In genomic region chr9:119556129-119556875, GRCh38 we compare ENCODE assay signal across 8 cellular contexts.
DNase-seq lines count a peak whose midpoint lies in the region; ATAC-seq, FAIRE-seq and TF ChIP-seq lines count a peak whose summit lies in the region.

No MANE protein-coding gene starts in this region.

- no peak for TF ChIP-seq POLR2A in breast epithelium (IDR thresholded peaks at IDR 0.05)

- H3K4me1 ChIP-seq in breast epithelium (no peaks in the 10 kb centered on the region), small intestine (ENCODE audit: control insufficient read depth in 2 of 2, insufficient read depth in 1 of 2, low read depth in 1 of 2, low read length in 1 of 2) (no peaks in the 10 kb centered on the region)

- intact Hi-C loops in breast epithelium (cut with DNase I; ENCODE audit: low total_unique reads) = no loop called here

- no peak for FAIRE-seq in small intestine (lab: Jason Lieb, UNC)

- TF ChIP-seq CTCF in breast epithelium (IDR thresholded peaks at IDR 0.05) = peak in 2 of 3 donors; percentile 84 to 93

- peak; percentile 98 for ATAC-seq in HG02678 (IDR thresholded peaks at IDR 0.05; ENCODE audit: unreplicated experiment)

- no peaks in the 10 kb centered on the region for H3K27me3 ChIP-seq in breast epithelium
- no peaks in the 10 kb centered on the region for H3K27me3 ChIP-seq in small intestine (ENCODE audit: control insufficient read depth in 2 of 2, insufficient read depth in 2 of 2, low read length in 2 of 2)

- no peaks in the 10 kb centered on the region for H3K9me3 ChIP-seq in breast epithelium
- H3K9me3 ChIP-seq in small intestine (ENCODE audit: control insufficient read depth, low read depth) = no peaks in the 10 kb centered on the region

- H3K36me3 ChIP-seq in breast epithelium (no peaks in the 10 kb centered on the region), small intestine (ENCODE audit: control insufficient read depth in 2 of 2, insufficient read depth in 2 of 2, low read length in 2 of 2) (no peaks in the 10 kb centered on the region)

- WGBS in small intestine, 3 donors = 8 to 12% (median 11%) methylated on average over 31 of the region's 31 CpGs

- DNase-seq in SIG-M5 treated with dmso at 0.1 percent for 504 hours (lab: John Stamatoyannopoulos, UW; ENCODE audit: unreplicated experiment) (peak; percentile 30), SIG-M5 (lab: John Stamatoyannopoulos, UW) (no peak), NCI-H1048 (lab: John Stamatoyannopoulos, UW) (peak; percentile 29), SKM-1 treated with dmso at 0.1 percent for 144 hours (lab: John Stamatoyannopoulos, UW; ENCODE audit: unreplicated experiment) (peak; percentile 23), breast epithelium (ENCODE audit: low spot score in 2 of 2) (peak; percentile 57 to 76), iris pigment epithelial cell (ENCODE audit: low read depth) (peak; percentile 55), small intestine (peak; percentile 63)

- H3K4me3 ChIP-seq in breast epithelium (peak overlapping the region; percentile 22 to 60 (median 41)), small intestine (ENCODE audit: low read depth in 1 of 2, low read length in 2 of 2) (no peak overlapping the region)

- peak overlapping the region; percentile 45 to 50 for H3K27ac ChIP-seq in breast epithelium
- H3K27ac ChIP-seq in small intestine (ENCODE audit: low read depth in 1 of 2, low read length in 1 of 2) = no peak overlapping the region

Comparison
In these comparisons a context has a peak if more than half of its experiments do, and no peak if none do; other contexts are left out.
1. H3K27ac ChIP-seq: peak in breast epithelium (2 of 2); none in small intestine (0 of 2).
2. H3K4me3 ChIP-seq: peak in breast epithelium (3 of 3); none in small intestine (0 of 2).